In genomic region chr13:51502206-51502651, GRCh38 we compare ENCODE assay signal across 10 cellular contexts.
DNase-seq lines count a peak whose midpoint lies in the region; ATAC-seq lines count a peak whose summit lies in the region.
"Had no signal": no experiment of that assay in that cellular context is flagged by ENCODE, and none has a peak within 500 bp of the region (broad histone marks: within the 10 kb centered on the region; RNA-seq: fewer than 3 reads in every experiment).

No MANE protein-coding gene starts in this region.

- H3K4me3 Mint-ChIP-seq in T-helper 1 cell treated with Interleukin-12 subunit alpha and Interleukin-12 subunit beta and Interleukin-4 antibody, amounts not matched to agents 30 μg/mL and 1 μg/mL, for 36 hours = no peak overlapping the region
- no peak overlapping the region for H3K4me3 Mint-ChIP-seq in stimulated activated effector memory CD8-positive, alpha-beta T cell treated with anti-CD3 and anti-CD28 coated beads, Interleukin-12 subunit alpha, Interleukin-12 subunit beta, amount 100 ng/mL, for 72 hours

- peaks cover 12% of the 10 kb centered on the region for H3K4me1 Mint-ChIP-seq in T-helper 1 cell treated with Interleukin-12 subunit alpha and Interleukin-12 subunit beta and Interleukin-4 antibody, amounts not matched to agents 30 μg/mL and 1 μg/mL, for 36 hours (ENCODE audit: low read depth)
- peaks cover 19% of the 10 kb centered on the region for H3K4me1 Mint-ChIP-seq in stimulated activated effector memory CD8-positive, alpha-beta T cell treated with anti-CD3 and anti-CD28 coated beads, Interleukin-12 subunit alpha, Interleukin-12 subunit beta, amount 100 ng/mL, for 72 hours

- no peaks in the 10 kb centered on the region for H3K9me3 Mint-ChIP-seq in T-helper 1 cell treated with Interleukin-12 subunit alpha and Interleukin-12 subunit beta and Interleukin-4 antibody, amounts not matched to agents 30 μg/mL and 1 μg/mL, for 36 hours
- no peaks in the 10 kb centered on the region for H3K9me3 Mint-ChIP-seq in stimulated activated effector memory CD8-positive, alpha-beta T cell treated with anti-CD3 and anti-CD28 coated beads, Interleukin-12 subunit alpha, Interleukin-12 subunit beta, amount 100 ng/mL, for 72 hours

- peaks cover 20% of the 10 kb centered on the region for H3K27me3 Mint-ChIP-seq in T-helper 1 cell treated with Interleukin-12 subunit alpha and Interleukin-12 subunit beta and Interleukin-4 antibody, amounts not matched to agents 30 μg/mL and 1 μg/mL, for 36 hours (ENCODE audit: low read depth)

- ATAC-seq in HG02759 (IDR thresholded peaks at IDR 0.05; ENCODE audit: unreplicated experiment) = peak; percentile 97
- ATAC-seq in stimulated activated effector memory CD8-positive, alpha-beta T cell treated with anti-CD3 and anti-CD28 coated beads, Interleukin-12 subunit alpha, Interleukin-12 subunit beta, amount 100 ng/mL, for 72 hours = peak; percentile 99
- ATAC-seq: K562 had no signal

- H3K36me3 Mint-ChIP-seq in T-helper 1 cell treated with Interleukin-12 subunit alpha and Interleukin-12 subunit beta and Interleukin-4 antibody, amounts not matched to agents 30 μg/mL and 1 μg/mL, for 36 hours (ENCODE audit: low read depth) = no peaks in the 10 kb centered on the region
- no peaks in the 10 kb centered on the region for H3K36me3 Mint-ChIP-seq in stimulated activated effector memory CD8-positive, alpha-beta T cell treated with anti-CD3 and anti-CD28 coated beads, Interleukin-12 subunit alpha, Interleukin-12 subunit beta, amount 100 ng/mL, for 72 hours

- DNase-seq in activated T-cell treated with anti-CD3 and anti-CD28 coated beads for 48 hours (ENCODE audit: low read depth) = peak; percentile 11
- no peak for DNase-seq in activated T-cell treated with anti-CD3 and anti-CD28 coated beads for 4 hours
- peak in 1 of 2 donors; percentile 54 for DNase-seq in stimulated activated effector memory CD8-positive, alpha-beta T cell treated with anti-CD3 and anti-CD28 coated beads, Interleukin-12 subunit alpha, Interleukin-12 subunit beta, amount 100 ng/mL, for 72 hours (ENCODE audit: low spot score in 2 of 2)
- no peak for DNase-seq in NOMO-1 (lab: John Stamatoyannopoulos, UW; ENCODE audit: unreplicated experiment in 2 of 2)
- DNase-seq in NCI-H1048 (lab: John Stamatoyannopoulos, UW) = no peak
- no peak for DNase-seq in NCI-H526 (lab: John Stamatoyannopoulos, UW)
- DNase-seq: mesendoderm had no signal

- peak overlapping the region; percentile 1 for H3K27ac Mint-ChIP-seq in T-helper 1 cell treated with Interleukin-12 subunit alpha and Interleukin-12 subunit beta and Interleukin-4 antibody, amounts not matched to agents 30 μg/mL and 1 μg/mL, for 36 hours
- peak overlapping the region; percentile 61 for H3K27ac Mint-ChIP-seq in stimulated activated effector memory CD8-positive, alpha-beta T cell treated with anti-CD3 and anti-CD28 coated beads, Interleukin-12 subunit alpha, Interleukin-12 subunit beta, amount 100 ng/mL, for 72 hours
